18 cellular contexts compared by ENCODE assay signal in the genomic region with DNA sequence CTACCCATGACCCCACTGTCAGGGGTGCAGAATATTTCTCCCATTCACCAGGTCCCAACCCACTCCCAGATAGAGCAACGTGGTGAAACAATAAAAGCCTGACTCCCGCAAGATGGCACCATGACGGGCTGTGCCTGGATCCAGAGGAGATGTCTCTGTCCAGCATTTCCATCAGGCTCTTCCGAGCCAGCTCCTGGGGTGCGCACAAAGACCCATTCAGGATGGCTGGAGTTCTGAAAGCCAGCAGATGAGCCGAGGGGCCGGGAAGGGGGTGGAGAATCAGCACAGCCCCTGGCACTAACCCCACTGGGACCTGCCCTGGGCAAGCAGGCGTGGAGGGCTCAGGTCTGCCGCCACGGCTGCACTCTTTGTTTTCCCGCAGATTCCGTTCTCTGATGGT.
DNase-seq lines count a peak whose midpoint lies in the region; ATAC-seq and TF ChIP-seq lines count a peak whose summit lies in the region.
"Had no signal": no experiment of that assay in that cellular context is flagged by ENCODE, and none has a peak within 500 bp of the region (broad histone marks: within the 10 kb centered on the region; RNA-seq: fewer than 3 reads in every experiment).

No MANE protein-coding gene starts in this region.

- intact Hi-C loops in Right ventricle myocardium superior (cut with DNase I) (loop anchor here (5.0 kb wide), 1 partner anchor 294 kb away; no protein-coding TSS in a partner anchor), left ventricle myocardium inferior (cut with micrococcal nuclease) (no loop called here), head of caudate nucleus (cut with DNase I) (loop anchor here (10.0 kb wide), 2 partner anchors 292 to 488 kb away; no protein-coding TSS in a partner anchor), thyroid gland (cut with DNase I) (no loop called here), spleen (cut with DNase I; ENCODE audit: low total_unique reads) (no loop called here)

- no peaks in the 10 kb centered on the region for H3K36me3 ChIP-seq in left ventricle myocardium inferior
- H3K36me3 ChIP-seq in osteoblast (ENCODE audit: insufficient read depth, low read length) = no peaks in the 10 kb centered on the region
- no peaks in the 10 kb centered on the region for H3K36me3 ChIP-seq in thyroid gland
- no peaks in the 10 kb centered on the region for H3K36me3 ChIP-seq in effector memory CD4-positive, alpha-beta T cell (ENCODE audit: control insufficient read depth, insufficient read depth, low read length)
- H3K36me3 ChIP-seq in spleen = no peaks in the 10 kb centered on the region
- H3K36me3 ChIP-seq: right atrium auricular region had no signal

- no peak for TF ChIP-seq POLR2A in thyroid gland (IDR thresholded peaks at IDR 0.05)
- TF ChIP-seq POLR2A in spleen (IDR thresholded peaks at IDR 0.05) = no peak

- H3K79me2 ChIP-seq in osteoblast (ENCODE audit: insufficient read depth, low read length) = peaks cover 2% of the 10 kb centered on the region
- H3K79me2 ChIP-seq: hepatocyte had no signal

- no peak overlapping the region for H2AFZ ChIP-seq in osteoblast (ENCODE audit: low read length)
- H2AFZ ChIP-seq: hepatocyte had no signal

- H3K4me3 ChIP-seq in left ventricle myocardium inferior (no peak overlapping the region), osteoblast (ENCODE audit: insufficient read depth, low read length) (no peak overlapping the region), thyroid gland (replicated peaks in 1 of 3) (no peak overlapping the region), spleen (no peak overlapping the region)
- no peak overlapping the region for H3K4me3 ChIP-seq in effector memory CD4-positive, alpha-beta T cell (ENCODE audit: insufficient read depth, low read depth, low read length, poor library complexity, severe bottlenecking)
- H3K4me3 ChIP-seq: hepatocyte, right atrium auricular region had no signal

- no peak overlapping the region for H3K27ac ChIP-seq in left ventricle myocardium inferior (replicated peaks)
- peak overlapping the region; percentile 89 for H3K27ac ChIP-seq in osteoblast (ENCODE audit: low read depth, low read length)
- no peak overlapping the region for H3K27ac ChIP-seq in thyroid gland
- H3K27ac ChIP-seq in effector memory CD4-positive, alpha-beta T cell (ENCODE audit: insufficient read depth, low read length, poor library complexity, severe bottlenecking) = no peak overlapping the region
- H3K27ac ChIP-seq in spleen = no peak overlapping the region
- H3K27ac ChIP-seq: hepatocyte, KMS-11 had no signal

- no peak for TF ChIP-seq CTCF in left ventricle myocardium inferior (IDR thresholded peaks at IDR 0.05; ENCODE audit: borderline replicate concordance)
- TF ChIP-seq CTCF in osteoblast (IDR thresholded peaks at IDR 0.05; ENCODE audit: extremely low read depth, low read depth, low read length) = no peak
- TF ChIP-seq CTCF in thyroid gland (IDR thresholded peaks at IDR 0.05) = no peak
- no peak for TF ChIP-seq CTCF in spleen (IDR thresholded peaks at IDR 0.05 in 8 of 11, conservative IDR thresholded peaks at IDR 0.05 in 3 of 11)

- H3K9me3 ChIP-seq in left ventricle myocardium inferior (replicated peaks) = no peaks in the 10 kb centered on the region
- H3K9me3 ChIP-seq in osteoblast (ENCODE audit: low read depth, low read length) = no peaks in the 10 kb centered on the region
- H3K9me3 ChIP-seq in thyroid gland = no peaks in the 10 kb centered on the region
- H3K9me3 ChIP-seq in effector memory CD4-positive, alpha-beta T cell (ENCODE audit: control insufficient read depth, low read length) = no peaks in the 10 kb centered on the region
- no peaks in the 10 kb centered on the region for H3K9me3 ChIP-seq in spleen
- H3K9me3 ChIP-seq: right atrium auricular region had no signal

- no peak overlapping the region for H3K4me2 ChIP-seq in osteoblast (ENCODE audit: insufficient read depth, low read length)
- H3K4me2 ChIP-seq: hepatocyte, KMS-11 had no signal

- ATAC-seq in Right ventricle myocardium superior (ENCODE audit: poor library complexity) = no peak
- no peak for ATAC-seq in GM21717 (IDR thresholded peaks at IDR 0.05; ENCODE audit: unreplicated experiment)

- H4K20me1 ChIP-seq in osteoblast (ENCODE audit: insufficient read depth, low read length) = no peaks in the 10 kb centered on the region

- peak; percentile 42 for DNase-seq in Right ventricle myocardium superior
- DNase-seq in left ventricle myocardium inferior = no peak
- DNase-seq in head of caudate nucleus = peak; percentile 69 to 94 (median 87)
- no peak for DNase-seq in osteoblast (ENCODE audit: insufficient read length, low spot score, missing footprints)
- no peak for DNase-seq in thyroid gland
- DNase-seq in effector memory CD4-positive, alpha-beta T cell = no peak
- DNase-seq in spleen = no peak
- DNase-seq: 8988T; activated CD4-positive, alpha-beta memory T cell treated with anti-CD3 and anti-CD28 coated beads, Interleukin-2, amount 10 ng/mL, durations not matched to agents 7 days and 5 days; activated gamma-delta T cell treated with Interleukin-2 at 50 U/mL for 16 hours; AML-193; DND-41; foreskin fibroblast; NCI-H69 had no signal

- peaks cover 43% of the 10 kb centered on the region for H3K4me1 ChIP-seq in left ventricle myocardium inferior
- H3K4me1 ChIP-seq in osteoblast (ENCODE audit: insufficient read depth, low read length) = peaks cover 59% of the 10 kb centered on the region
- peaks cover 36 to 49% of the 10 kb centered on the region in 2 donors for H3K4me1 ChIP-seq in thyroid gland
- H3K4me1 ChIP-seq in effector memory CD4-positive, alpha-beta T cell (ENCODE audit: control insufficient read depth, insufficient read depth, low read length, poor library complexity, severe bottlenecking) = no peaks in the 10 kb centered on the region
- H3K4me1 ChIP-seq in spleen = peaks cover 0 to 17% (median 9%) of the 10 kb centered on the region in 6 donors

- WGBS in thyroid gland, 2 donors = 93 to 96% methylated on average over 7 to 11 of the region's 12 CpGs
- WGBS in spleen, 5 donors = 82 to 95% (median 88%) methylated on average over 11 to 12 of the region's 12 CpGs

- no peaks in the 10 kb centered on the region for H3K27me3 ChIP-seq in left ventricle myocardium inferior (ENCODE audit: low read depth)
- no peaks in the 10 kb centered on the region for H3K27me3 ChIP-seq in osteoblast (ENCODE audit: insufficient read depth, low read length)
- no peaks in the 10 kb centered on the region for H3K27me3 ChIP-seq in thyroid gland
- no peaks in the 10 kb centered on the region for H3K27me3 ChIP-seq in effector memory CD4-positive, alpha-beta T cell (replicated peaks; ENCODE audit: control insufficient read depth, insufficient read depth, low read length, poor library complexity, severe bottlenecking)
- H3K27me3 ChIP-seq in spleen (replicated peaks in 1 of 7) = peaks cover 0 to 21% (median 0%) of the 10 kb centered on the region in 7 donors
- H3K27me3 ChIP-seq: hepatocyte, right atrium auricular region had no signal

Comparison
In these comparisons a context has a peak if more than half of its experiments do, and no peak if none do; other contexts are left out.
1. DNase-seq: peak in Right ventricle myocardium superior (single experiment) and head of caudate nucleus (42 of 42); none in left ventricle myocardium inferior (single experiment), osteoblast (single experiment), thyroid gland (0 of 2), effector memory CD4-positive, alpha-beta T cell (0 of 3) and spleen (single experiment).
2. intact Hi-C loops: an anchor here in Right ventricle myocardium superior (5.0 kb wide) and head of caudate nucleus (10.0 kb wide); none called in left ventricle myocardium inferior, thyroid gland and spleen.